In the genomic region with DNA sequence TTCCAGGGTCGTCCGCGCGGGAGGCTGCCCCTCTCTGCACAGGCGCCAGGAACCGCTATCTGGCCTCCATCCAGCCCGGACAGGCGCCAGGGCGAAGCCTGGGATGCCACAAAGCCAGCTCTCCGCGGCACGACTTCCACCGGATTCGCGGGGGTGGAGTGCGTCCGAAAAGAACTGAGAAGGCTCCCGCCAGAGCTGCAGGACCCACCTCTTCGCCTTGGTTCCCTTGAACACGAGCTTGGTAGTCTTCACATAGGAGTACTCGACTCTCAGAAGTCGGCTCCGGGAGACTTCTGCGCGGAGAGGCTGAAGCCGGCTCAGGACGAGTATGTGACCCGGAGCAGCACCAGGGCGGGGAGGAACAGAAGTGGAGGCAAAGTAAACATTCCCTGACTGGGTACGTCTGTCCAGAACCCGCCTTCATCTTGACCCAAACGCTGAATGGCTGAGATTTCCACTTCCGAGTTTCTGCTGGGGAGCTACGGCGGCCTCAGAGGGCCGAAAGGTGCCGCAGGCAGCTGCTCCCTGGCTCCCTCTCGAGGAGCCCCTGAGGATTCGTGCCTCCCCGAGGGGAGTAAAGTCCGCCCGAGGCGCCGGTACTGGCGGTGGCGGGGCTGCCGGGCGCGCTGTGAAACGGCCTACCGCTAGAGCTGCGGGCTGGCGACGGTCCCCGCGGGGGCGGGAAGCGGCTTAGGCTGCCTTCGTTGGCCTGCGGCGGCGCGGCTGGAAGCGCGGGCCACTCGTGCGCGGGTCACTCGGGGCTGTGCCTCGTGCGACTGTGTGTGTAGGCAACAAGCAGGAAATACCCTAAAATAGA, we compare ENCODE assay signal across 1 cellular context.
TF ChIP-seq lines count a peak whose summit lies in the region.
"Not testable (repeated sequence)": the region's sequence is repeated elsewhere in the genome, so short reads cannot be mapped to it uniquely, and the experiment has no call there.

No MANE protein-coding gene starts in this region.

TF ChIP-seq in HepG2, 621 proteins besides CTCF, POLR2A, EP300 and RAD21 (continued from another document and continues in another):
- TF ChIP-seq, protein P1, sequence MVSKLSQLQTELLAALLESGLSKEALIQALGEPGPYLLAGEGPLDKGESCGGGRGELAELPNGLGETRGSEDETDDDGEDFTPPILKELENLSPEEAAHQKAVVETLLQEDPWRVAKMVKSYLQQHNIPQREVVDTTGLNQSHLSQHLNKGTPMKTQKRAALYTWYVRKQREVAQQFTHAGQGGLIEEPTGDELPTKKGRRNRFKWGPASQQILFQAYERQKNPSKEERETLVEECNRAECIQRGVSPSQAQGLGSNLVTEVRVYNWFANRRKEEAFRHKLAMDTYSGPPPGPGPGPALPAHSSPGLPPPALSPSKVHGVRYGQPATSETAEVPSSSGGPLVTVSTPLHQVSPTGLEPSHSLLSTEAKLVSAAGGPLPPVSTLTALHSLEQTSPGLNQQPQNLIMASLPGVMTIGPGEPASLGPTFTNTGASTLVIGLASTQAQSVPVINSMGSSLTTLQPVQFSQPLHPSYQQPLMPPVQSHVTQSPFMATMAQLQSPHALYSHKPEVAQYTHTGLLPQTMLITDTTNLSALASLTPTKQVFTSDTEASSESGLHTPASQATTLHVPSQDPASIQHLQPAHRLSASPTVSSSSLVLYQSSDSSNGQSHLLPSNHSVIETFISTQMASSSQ (IDR thresholded peaks at IDR 0.05; ENCODE audit: low read depth) = peak; percentile 26; the same call in 1 of the 2 replicates
- TF ChIP-seq, protein P1 (CRISPR knock-in tag; IDR thresholded peaks at IDR 0.05; ENCODE audit: borderline replicate concordance) = not testable (repeated sequence)
- TF ChIP-seq NR2F1 (CRISPR knock-in tag; IDR thresholded peaks at IDR 0.05) (peak in 1 of 2 experiments; percentile 45; a peak in 2 of 4 replicates), TEAD3 (CRISPR knock-in tag; optimal IDR thresholded peaks at IDR 0.05; ENCODE audit: borderline replicate concordance) (peak; percentile 66), NFYB (CRISPR knock-in tag; IDR thresholded peaks at IDR 0.05) (peak; percentile 88), ZSCAN25 (CRISPR knock-in tag; IDR thresholded peaks at IDR 0.05) (peak; percentile 47; the same call in 1 of the 2 replicates), ZNF441 (CRISPR knock-in tag; IDR thresholded peaks at IDR 0.05; ENCODE audit: borderline replicate concordance) (peak; percentile 86), KDM5B (CRISPR knock-in tag; IDR thresholded peaks at IDR 0.05; ENCODE audit: borderline replicate concordance) (peak; percentile 86), ZSCAN30 (CRISPR knock-in tag; IDR thresholded peaks at IDR 0.05) (0 out of 2 replicates have a peak, but pooled peaks have one; percentile 48), ZNF777 (CRISPR knock-in tag; IDR thresholded peaks at IDR 0.05) (peak; percentile 78), ZNF792 (CRISPR knock-in tag; IDR thresholded peaks at IDR 0.05) (peak; percentile 73; the same call in 1 of the 2 replicates), CCAR2 (optimal IDR thresholded peaks at IDR 0.05; ENCODE audit: low read depth, low read length) (peak; percentile 79), ZNF816 (CRISPR knock-in tag; IDR thresholded peaks at IDR 0.05; ENCODE audit: borderline replicate concordance) (peak; percentile 86; the same call in 1 of the 2 replicates), HES4 (CRISPR knock-in tag; IDR thresholded peaks at IDR 0.05; ENCODE audit: borderline replicate concordance) (peak; percentile 89), YEATS2 (CRISPR knock-in tag; IDR thresholded peaks at IDR 0.05; ENCODE audit: borderline replicate concordance) (peak; percentile 97), SP2 (CRISPR knock-in tag; IDR thresholded peaks at IDR 0.05) (peak; percentile 90), CBX2 (CRISPR knock-in tag; IDR thresholded peaks at IDR 0.05; ENCODE audit: low read depth) (peak; percentile 97; the same call in 1 of the 2 replicates), ZNF124 (CRISPR knock-in tag; IDR thresholded peaks at IDR 0.05) (peak; percentile 80; the same call in 1 of the 2 replicates), RXRA (CRISPR knock-in tag; IDR thresholded peaks at IDR 0.05) (peak; percentile 61), ZNF781 (CRISPR knock-in tag; IDR thresholded peaks at IDR 0.05; ENCODE audit: borderline replicate concordance, not compliant biosample characterization) (peak; percentile 78), CREB1 (IDR thresholded peaks at IDR 0.05) (peak; percentile 28; the same call in 1 of the 2 replicates), CREB1 (CRISPR knock-in tag; IDR thresholded peaks at IDR 0.05) (peak; percentile 77), TSC22D2 (CRISPR knock-in tag; IDR thresholded peaks at IDR 0.05; ENCODE audit: borderline replicate concordance) (0 out of 2 replicates have a peak, but pooled peaks have one; percentile 21)
- TF ChIP-seq, protein P2, sequence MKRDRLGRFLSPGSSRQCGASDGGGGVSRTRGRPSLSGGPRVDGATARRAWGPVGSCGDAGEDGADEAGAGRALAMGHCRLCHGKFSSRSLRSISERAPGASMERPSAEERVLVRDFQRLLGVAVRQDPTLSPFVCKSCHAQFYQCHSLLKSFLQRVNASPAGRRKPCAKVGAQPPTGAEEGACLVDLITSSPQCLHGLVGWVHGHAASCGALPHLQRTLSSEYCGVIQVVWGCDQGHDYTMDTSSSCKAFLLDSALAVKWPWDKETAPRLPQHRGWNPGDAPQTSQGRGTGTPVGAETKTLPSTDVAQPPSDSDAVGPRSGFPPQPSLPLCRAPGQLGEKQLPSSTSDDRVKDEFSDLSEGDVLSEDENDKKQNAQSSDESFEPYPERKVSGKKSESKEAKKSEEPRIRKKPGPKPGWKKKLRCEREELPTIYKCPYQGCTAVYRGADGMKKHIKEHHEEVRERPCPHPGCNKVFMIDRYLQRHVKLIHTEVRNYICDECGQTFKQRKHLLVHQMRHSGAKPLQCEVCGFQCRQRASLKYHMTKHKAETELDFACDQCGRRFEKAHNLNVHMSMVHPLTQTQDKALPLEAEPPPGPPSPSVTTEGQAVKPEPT (CRISPR knock-in tag; IDR thresholded peaks at IDR 0.05; ENCODE audit: low read depth) = peak; percentile 6; the same call in 1 of the 2 replicates
- TF ChIP-seq, protein P3, sequence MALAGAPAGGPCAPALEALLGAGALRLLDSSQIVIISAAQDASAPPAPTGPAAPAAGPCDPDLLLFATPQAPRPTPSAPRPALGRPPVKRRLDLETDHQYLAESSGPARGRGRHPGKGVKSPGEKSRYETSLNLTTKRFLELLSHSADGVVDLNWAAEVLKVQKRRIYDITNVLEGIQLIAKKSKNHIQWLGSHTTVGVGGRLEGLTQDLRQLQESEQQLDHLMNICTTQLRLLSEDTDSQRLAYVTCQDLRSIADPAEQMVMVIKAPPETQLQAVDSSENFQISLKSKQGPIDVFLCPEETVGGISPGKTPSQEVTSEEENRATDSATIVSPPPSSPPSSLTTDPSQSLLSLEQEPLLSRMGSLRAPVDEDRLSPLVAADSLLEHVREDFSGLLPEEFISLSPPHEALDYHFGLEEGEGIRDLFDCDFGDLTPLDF (CRISPR knock-in tag; IDR thresholded peaks at IDR 0.05) = peak; percentile 80
- TF ChIP-seq, protein P4, sequence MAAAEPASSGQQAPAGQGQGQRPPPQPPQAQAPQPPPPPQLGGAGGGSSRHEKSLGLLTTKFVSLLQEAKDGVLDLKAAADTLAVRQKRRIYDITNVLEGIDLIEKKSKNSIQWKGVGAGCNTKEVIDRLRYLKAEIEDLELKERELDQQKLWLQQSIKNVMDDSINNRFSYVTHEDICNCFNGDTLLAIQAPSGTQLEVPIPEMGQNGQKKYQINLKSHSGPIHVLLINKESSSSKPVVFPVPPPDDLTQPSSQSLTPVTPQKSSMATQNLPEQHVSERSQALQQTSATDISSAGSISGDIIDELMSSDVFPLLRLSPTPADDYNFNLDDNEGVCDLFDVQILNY (CRISPR knock-in tag; conservative IDR thresholded peaks at IDR 0.05) = peak; percentile 74; the same call in 1 of the 2 replicates
- TF ChIP-seq, protein P5, sequence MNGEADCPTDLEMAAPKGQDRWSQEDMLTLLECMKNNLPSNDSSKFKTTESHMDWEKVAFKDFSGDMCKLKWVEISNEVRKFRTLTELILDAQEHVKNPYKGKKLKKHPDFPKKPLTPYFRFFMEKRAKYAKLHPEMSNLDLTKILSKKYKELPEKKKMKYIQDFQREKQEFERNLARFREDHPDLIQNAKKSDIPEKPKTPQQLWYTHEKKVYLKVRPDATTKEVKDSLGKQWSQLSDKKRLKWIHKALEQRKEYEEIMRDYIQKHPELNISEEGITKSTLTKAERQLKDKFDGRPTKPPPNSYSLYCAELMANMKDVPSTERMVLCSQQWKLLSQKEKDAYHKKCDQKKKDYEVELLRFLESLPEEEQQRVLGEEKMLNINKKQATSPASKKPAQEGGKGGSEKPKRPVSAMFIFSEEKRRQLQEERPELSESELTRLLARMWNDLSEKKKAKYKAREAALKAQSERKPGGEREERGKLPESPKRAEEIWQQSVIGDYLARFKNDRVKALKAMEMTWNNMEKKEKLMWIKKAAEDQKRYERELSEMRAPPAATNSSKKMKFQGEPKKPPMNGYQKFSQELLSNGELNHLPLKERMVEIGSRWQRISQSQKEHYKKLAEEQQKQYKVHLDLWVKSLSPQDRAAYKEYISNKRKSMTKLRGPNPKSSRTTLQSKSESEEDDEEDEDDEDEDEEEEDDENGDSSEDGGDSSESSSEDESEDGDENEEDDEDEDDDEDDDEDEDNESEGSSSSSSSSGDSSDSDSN (CRISPR knock-in tag; IDR thresholded peaks at IDR 0.05) = peak; percentile 98
- TF ChIP-seq, protein P6, sequence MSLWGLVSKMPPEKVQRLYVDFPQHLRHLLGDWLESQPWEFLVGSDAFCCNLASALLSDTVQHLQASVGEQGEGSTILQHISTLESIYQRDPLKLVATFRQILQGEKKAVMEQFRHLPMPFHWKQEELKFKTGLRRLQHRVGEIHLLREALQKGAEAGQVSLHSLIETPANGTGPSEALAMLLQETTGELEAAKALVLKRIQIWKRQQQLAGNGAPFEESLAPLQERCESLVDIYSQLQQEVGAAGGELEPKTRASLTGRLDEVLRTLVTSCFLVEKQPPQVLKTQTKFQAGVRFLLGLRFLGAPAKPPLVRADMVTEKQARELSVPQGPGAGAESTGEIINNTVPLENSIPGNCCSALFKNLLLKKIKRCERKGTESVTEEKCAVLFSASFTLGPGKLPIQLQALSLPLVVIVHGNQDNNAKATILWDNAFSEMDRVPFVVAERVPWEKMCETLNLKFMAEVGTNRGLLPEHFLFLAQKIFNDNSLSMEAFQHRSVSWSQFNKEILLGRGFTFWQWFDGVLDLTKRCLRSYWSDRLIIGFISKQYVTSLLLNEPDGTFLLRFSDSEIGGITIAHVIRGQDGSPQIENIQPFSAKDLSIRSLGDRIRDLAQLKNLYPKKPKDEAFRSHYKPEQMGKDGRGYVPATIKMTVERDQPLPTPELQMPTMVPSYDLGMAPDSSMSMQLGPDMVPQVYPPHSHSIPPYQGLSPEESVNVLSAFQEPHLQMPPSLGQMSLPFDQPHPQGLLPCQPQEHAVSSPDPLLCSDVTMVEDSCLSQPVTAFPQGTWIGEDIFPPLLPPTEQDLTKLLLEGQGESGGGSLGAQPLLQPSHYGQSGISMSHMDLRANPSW (CRISPR knock-in tag; IDR thresholded peaks at IDR 0.05; ENCODE audit: borderline replicate concordance) = peak; percentile 91
- TF ChIP-seq, protein P7, sequence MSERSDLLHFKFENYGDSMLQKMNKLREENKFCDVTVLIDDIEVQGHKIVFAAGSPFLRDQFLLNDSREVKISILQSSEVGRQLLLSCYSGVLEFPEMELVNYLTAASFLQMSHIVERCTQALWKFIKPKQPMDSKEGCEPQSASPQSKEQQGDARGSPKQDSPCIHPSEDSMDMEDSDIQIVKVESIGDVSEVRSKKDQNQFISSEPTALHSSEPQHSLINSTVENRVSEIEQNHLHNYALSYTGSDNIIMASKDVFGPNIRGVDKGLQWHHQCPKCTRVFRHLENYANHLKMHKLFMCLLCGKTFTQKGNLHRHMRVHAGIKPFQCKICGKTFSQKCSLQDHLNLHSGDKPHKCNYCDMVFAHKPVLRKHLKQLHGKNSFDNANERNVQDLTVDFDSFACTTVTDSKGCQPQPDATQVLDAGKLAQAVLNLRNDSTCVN (CRISPR knock-in tag; IDR thresholded peaks at IDR 0.05; ENCODE audit: borderline replicate concordance) = peak; percentile 79
- TF ChIP-seq, protein P8, sequence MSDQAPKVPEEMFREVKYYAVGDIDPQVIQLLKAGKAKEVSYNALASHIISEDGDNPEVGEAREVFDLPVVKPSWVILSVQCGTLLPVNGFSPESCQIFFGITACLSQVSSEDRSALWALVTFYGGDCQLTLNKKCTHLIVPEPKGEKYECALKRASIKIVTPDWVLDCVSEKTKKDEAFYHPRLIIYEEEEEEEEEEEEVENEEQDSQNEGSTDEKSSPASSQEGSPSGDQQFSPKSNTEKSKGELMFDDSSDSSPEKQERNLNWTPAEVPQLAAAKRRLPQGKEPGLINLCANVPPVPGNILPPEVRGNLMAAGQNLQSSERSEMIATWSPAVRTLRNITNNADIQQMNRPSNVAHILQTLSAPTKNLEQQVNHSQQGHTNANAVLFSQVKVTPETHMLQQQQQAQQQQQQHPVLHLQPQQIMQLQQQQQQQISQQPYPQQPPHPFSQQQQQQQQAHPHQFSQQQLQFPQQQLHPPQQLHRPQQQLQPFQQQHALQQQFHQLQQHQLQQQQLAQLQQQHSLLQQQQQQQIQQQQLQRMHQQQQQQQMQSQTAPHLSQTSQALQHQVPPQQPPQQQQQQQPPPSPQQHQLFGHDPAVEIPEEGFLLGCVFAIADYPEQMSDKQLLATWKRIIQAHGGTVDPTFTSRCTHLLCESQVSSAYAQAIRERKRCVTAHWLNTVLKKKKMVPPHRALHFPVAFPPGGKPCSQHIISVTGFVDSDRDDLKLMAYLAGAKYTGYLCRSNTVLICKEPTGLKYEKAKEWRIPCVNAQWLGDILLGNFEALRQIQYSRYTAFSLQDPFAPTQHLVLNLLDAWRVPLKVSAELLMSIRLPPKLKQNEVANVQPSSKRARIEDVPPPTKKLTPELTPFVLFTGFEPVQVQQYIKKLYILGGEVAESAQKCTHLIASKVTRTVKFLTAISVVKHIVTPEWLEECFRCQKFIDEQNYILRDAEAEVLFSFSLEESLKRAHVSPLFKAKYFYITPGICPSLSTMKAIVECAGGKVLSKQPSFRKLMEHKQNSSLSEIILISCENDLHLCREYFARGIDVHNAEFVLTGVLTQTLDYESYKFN (CRISPR knock-in tag; conservative IDR thresholded peaks at IDR 0.05) = peak; percentile 80
- TF ChIP-seq CBX2 (IDR thresholded peaks at IDR 0.05; ENCODE audit: low read depth, low read length) = not testable (repeated sequence)
- TF ChIP-seq, protein P9, sequence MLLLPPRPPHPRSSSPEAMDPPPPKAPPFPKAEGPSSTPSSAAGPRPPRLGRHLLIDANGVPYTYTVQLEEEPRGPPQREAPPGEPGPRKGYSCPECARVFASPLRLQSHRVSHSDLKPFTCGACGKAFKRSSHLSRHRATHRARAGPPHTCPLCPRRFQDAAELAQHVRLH (CRISPR knock-in tag; IDR thresholded peaks at IDR 0.05; ENCODE audit: borderline replicate concordance, low read depth) = peak; percentile 95
